Comparison of ENCODE assay signal across 1 cellular context in the genomic region with DNA sequence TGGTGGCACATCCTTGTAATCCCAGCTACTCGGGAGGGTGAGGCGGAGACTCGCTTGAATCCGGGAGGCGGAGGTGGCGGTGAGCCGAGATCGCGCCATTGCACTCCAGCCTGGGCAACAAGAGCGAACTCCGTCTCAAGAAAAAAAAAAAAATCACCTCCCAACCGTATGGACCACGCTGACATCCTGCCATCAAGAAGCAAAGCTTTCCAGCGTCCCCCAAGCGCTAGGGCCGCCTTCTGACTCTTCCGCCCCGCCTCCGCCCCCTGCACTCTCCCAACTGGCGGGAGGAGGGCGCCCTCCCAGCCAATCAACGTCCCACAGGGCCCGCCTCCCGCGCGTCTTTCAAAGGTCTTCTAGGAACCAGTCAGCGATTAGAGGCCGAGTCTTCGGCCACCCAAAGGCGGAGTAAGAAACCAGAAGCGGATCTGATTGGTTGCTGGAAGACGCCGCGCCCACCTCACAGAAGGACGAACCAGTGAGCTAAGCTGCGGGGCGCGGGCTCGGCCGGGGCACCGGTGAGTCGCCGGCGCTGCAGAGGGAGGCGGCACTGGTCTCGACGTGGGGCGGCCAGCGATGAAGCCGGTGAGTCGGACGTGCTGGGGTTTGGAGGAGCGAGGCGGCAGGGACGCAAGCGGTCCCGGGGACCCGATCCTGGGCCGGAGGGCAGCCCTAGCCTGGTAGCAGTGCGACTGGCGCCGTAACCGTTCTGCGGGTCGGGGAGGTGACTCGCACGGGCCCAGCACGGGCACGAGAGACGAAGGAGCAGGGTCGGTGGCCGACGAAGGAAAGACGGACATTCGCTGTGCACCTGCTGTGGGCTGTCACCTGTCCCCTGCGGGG.
TF ChIP-seq lines count a peak whose summit lies in the region.

A gene with protein sequence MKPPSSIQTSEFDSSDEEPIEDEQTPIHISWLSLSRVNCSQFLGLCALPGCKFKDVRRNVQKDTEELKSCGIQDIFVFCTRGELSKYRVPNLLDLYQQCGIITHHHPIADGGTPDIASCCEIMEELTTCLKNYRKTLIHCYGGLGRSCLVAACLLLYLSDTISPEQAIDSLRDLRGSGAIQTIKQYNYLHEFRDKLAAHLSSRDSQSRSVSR (plus strand): TSS at position 515 of the 843 bp plus-strand sequence. CDS start 62 bp downstream, at position 577.

TF ChIP-seq in HepG2, 621 proteins besides CTCF, POLR2A, EP300 and RAD21 (continued from another document and continues in another):
- no peak for TF ChIP-seq CEBPZ (IDR thresholded peaks at IDR 0.05; ENCODE audit: low read length)
- no peak for TF ChIP-seq TOE1 (CRISPR knock-in tag; IDR thresholded peaks at IDR 0.05)
- TF ChIP-seq ZSCAN12 (CRISPR knock-in tag; IDR thresholded peaks at IDR 0.05) = no peak
- TF ChIP-seq, protein P1, sequence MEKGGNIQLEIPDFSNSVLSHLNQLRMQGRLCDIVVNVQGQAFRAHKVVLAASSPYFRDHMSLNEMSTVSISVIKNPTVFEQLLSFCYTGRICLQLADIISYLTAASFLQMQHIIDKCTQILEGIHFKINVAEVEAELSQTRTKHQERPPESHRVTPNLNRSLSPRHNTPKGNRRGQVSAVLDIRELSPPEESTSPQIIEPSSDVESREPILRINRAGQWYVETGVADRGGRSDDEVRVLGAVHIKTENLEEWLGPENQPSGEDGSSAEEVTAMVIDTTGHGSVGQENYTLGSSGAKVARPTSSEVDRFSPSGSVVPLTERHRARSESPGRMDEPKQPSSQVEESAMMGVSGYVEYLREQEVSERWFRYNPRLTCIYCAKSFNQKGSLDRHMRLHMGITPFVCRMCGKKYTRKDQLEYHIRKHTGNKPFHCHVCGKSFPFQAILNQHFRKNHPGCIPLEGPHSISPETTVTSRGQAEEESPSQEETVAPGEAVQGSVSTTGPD (CRISPR knock-in tag; IDR thresholded peaks at IDR 0.05) = no peak
- no peak for TF ChIP-seq FLYWCH1 (CRISPR knock-in tag; IDR thresholded peaks at IDR 0.05)
- no peak for TF ChIP-seq DPF2 (CRISPR knock-in tag; IDR thresholded peaks at IDR 0.05; ENCODE audit: borderline replicate concordance, low read depth)
- peak; percentile 67; the same call in 1 of the 2 replicates for TF ChIP-seq ZNF563 (CRISPR knock-in tag; IDR thresholded peaks at IDR 0.05)
- TF ChIP-seq ZNF234 (CRISPR knock-in tag; conservative IDR thresholded peaks at IDR 0.05) = no peak; the same call in 1 of the 2 replicates
- TF ChIP-seq ZNF432 (CRISPR knock-in tag; IDR thresholded peaks at IDR 0.05; ENCODE audit: borderline replicate concordance) = no peak
- TF ChIP-seq, protein P2, sequence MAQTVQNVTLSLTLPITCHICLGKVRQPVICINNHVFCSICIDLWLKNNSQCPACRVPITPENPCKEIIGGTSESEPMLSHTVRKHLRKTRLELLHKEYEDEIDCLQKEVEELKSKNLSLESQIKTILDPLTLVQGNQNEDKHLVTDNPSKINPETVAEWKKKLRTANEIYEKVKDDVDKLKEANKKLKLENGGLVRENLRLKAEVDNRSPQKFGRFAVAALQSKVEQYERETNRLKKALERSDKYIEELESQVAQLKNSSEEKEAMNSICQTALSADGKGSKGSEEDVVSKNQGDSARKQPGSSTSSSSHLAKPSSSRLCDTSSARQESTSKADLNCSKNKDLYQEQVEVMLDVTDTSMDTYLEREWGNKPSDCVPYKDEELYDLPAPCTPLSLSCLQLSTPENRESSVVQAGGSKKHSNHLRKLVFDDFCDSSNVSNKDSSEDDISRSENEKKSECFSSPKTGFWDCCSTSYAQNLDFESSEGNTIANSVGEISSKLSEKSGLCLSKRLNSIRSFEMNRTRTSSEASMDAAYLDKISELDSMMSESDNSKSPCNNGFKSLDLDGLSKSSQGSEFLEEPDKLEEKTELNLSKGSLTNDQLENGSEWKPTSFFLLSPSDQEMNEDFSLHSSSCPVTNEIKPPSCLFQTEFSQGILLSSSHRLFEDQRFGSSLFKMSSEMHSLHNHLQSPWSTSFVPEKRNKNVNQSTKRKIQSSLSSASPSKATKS (CRISPR knock-in tag; IDR thresholded peaks at IDR 0.05) = no peak
- TF ChIP-seq KDM3A (CRISPR knock-in tag; IDR thresholded peaks at IDR 0.05; ENCODE audit: low read depth) = no peak; the same call in 1 of the 2 replicates
- peak; percentile 92 for TF ChIP-seq SP4 (CRISPR knock-in tag; IDR thresholded peaks at IDR 0.05)
- no peak for TF ChIP-seq ATM (IDR thresholded peaks at IDR 0.05; ENCODE audit: borderline replicate concordance)
- TF ChIP-seq SYNCRIP (IDR thresholded peaks at IDR 0.05; ENCODE audit: insufficient read depth, low read depth, low read length) = no peak
- TF ChIP-seq SALL2 (CRISPR knock-in tag; IDR thresholded peaks at IDR 0.05) = no peak
- TF ChIP-seq NBN (conservative IDR thresholded peaks at IDR 0.05) = no peak
- 0 out of 2 replicates have a peak, but pooled peaks have one; percentile 50 for TF ChIP-seq PCBP1 (IDR thresholded peaks at IDR 0.05; ENCODE audit: borderline replicate concordance, low read depth, low read length)
- TF ChIP-seq ZBTB42 (CRISPR knock-in tag; IDR thresholded peaks at IDR 0.05) = peak; percentile 77; the same call in 1 of the 2 replicates
- TF ChIP-seq ZNF784 (CRISPR knock-in tag; IDR thresholded peaks at IDR 0.05; ENCODE audit: borderline replicate concordance) = peak; percentile 67; the same call in 1 of the 2 replicates
- TF ChIP-seq ZNF691 (CRISPR knock-in tag; IDR thresholded peaks at IDR 0.05; ENCODE audit: borderline replicate concordance, low read depth) = no peak
- 0 out of 2 replicates have a peak, but pooled peaks have one; percentile 69 for TF ChIP-seq ZNF557 (CRISPR knock-in tag; IDR thresholded peaks at IDR 0.05)
- no peak for TF ChIP-seq SIN3A (IDR thresholded peaks at IDR 0.05; ENCODE audit: borderline replicate concordance, low read depth, low read length)
- 0 out of 2 replicates have a peak, but pooled peaks have one; percentile 59 for TF ChIP-seq SNAPC5 (CRISPR knock-in tag; IDR thresholded peaks at IDR 0.05; ENCODE audit: borderline replicate concordance)
- peak; percentile 40; the same call in 1 of the 2 replicates for TF ChIP-seq MEIS1 (CRISPR knock-in tag; IDR thresholded peaks at IDR 0.05; ENCODE audit: borderline replicate concordance)
- TF ChIP-seq BHLHE40 (IDR thresholded peaks at IDR 0.05; ENCODE audit: low read length) = 0 out of 2 replicates have a peak, but pooled peaks have one; percentile 38
- 0 out of 2 replicates have a peak, but pooled peaks have one; percentile 43 for TF ChIP-seq CHCHD3 (CRISPR knock-in tag; IDR thresholded peaks at IDR 0.05)
- no peak for TF ChIP-seq CREBL2 (CRISPR knock-in tag; IDR thresholded peaks at IDR 0.05; ENCODE audit: borderline replicate concordance)
- TF ChIP-seq ZNF839 (CRISPR knock-in tag; IDR thresholded peaks at IDR 0.05; ENCODE audit: borderline replicate concordance) = no peak
- peak; percentile 93; the same call in 1 of the 2 replicates for TF ChIP-seq ZFP90 (CRISPR knock-in tag; IDR thresholded peaks at IDR 0.05; ENCODE audit: borderline replicate concordance)
- no peak for TF ChIP-seq ONECUT2 (CRISPR knock-in tag; IDR thresholded peaks at IDR 0.05)
- TF ChIP-seq, protein P3, sequence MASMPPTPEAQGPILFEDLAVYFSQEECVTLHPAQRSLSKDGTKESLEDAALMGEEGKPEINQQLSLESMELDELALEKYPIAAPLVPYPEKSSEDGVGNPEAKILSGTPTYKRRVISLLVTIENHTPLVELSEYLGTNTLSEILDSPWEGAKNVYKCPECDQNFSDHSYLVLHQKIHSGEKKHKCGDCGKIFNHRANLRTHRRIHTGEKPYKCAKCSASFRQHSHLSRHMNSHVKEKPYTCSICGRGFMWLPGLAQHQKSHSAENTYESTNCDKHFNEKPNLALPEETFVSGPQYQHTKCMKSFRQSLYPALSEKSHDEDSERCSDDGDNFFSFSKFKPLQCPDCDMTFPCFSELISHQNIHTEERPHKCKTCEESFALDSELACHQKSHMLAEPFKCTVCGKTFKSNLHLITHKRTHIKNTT (CRISPR knock-in tag; IDR thresholded peaks at IDR 0.05) = no peak
- TF ChIP-seq BCL3 (CRISPR knock-in tag; IDR thresholded peaks at IDR 0.05) = peak; percentile 48; the same call in 1 of the 2 replicates
- TF ChIP-seq ZNF75D (CRISPR knock-in tag; IDR thresholded peaks at IDR 0.05; ENCODE audit: borderline replicate concordance) = no peak
- TF ChIP-seq ZNF251 (CRISPR knock-in tag; IDR thresholded peaks at IDR 0.05) = no peak
- no peak for TF ChIP-seq ZNF660 (CRISPR knock-in tag; IDR thresholded peaks at IDR 0.05; ENCODE audit: borderline replicate concordance, low read depth)
- peak; percentile 89 for TF ChIP-seq SP2 (CRISPR knock-in tag; IDR thresholded peaks at IDR 0.05)
- TF ChIP-seq ZNF879 (CRISPR knock-in tag; IDR thresholded peaks at IDR 0.05) = peak; percentile 72; the same call in 1 of the 2 replicates
- TF ChIP-seq ZNF562 (CRISPR knock-in tag; IDR thresholded peaks at IDR 0.05; ENCODE audit: borderline replicate concordance) = no peak
- 0 out of 2 replicates have a peak, but pooled peaks have one; percentile 65 for TF ChIP-seq JUNB (CRISPR knock-in tag; IDR thresholded peaks at IDR 0.05; ENCODE audit: borderline replicate concordance)
- TF ChIP-seq KDM5A (IDR thresholded peaks at IDR 0.05; ENCODE audit: borderline replicate concordance, low read length) = no peak
- TF ChIP-seq NCOA2 (CRISPR knock-in tag; IDR thresholded peaks at IDR 0.05) = no peak
- no peak for TF ChIP-seq ZNF652 (CRISPR knock-in tag; IDR thresholded peaks at IDR 0.05; ENCODE audit: borderline replicate concordance, low read depth)
- peak; percentile 99 for TF ChIP-seq KDM5B (CRISPR knock-in tag; IDR thresholded peaks at IDR 0.05; ENCODE audit: borderline replicate concordance)
- TF ChIP-seq RARG (CRISPR knock-in tag; IDR thresholded peaks at IDR 0.05; ENCODE audit: low read depth) = no peak
- peak; percentile 70; the same call in 1 of the 2 replicates for TF ChIP-seq IRF9 (CRISPR knock-in tag; IDR thresholded peaks at IDR 0.05; ENCODE audit: borderline replicate concordance)
- TF ChIP-seq ZNF441 (CRISPR knock-in tag; IDR thresholded peaks at IDR 0.05; ENCODE audit: borderline replicate concordance) = peak; percentile 49; the same call in 1 of the 2 replicates
- no peak for TF ChIP-seq NAIF1 (CRISPR knock-in tag; IDR thresholded peaks at IDR 0.05; ENCODE audit: borderline replicate concordance)
- TF ChIP-seq TAF15 (IDR thresholded peaks at IDR 0.05; ENCODE audit: low read depth, low read length, poor library complexity, severe bottlenecking) = no peak
